ENCODE assay signal across 9 cellular contexts in the genomic region with DNA sequence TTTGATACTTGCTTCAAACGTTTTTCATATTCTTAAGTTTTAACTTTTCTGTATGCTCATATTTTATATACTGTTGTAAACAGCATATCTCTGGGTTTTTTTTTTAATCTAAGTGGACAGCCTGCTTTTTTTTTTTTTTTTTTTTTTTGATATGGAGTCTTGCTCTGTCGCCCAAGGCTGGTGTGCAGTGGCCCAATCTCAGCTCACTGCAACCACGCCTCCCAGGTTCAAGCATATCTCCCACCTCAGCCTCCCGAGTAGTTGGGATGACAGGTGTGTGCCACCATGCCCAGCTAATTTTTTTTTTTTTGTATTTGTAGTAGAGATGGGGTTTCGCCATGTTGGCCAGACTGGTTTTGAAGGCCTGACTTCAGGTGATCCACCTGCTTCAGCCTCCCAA. TPM values are rescaled to one million over a fixed set of nuclear protein-coding genes. Genes with fewer than 3 reads are reported as not detected.
DNase-seq lines count a peak whose midpoint lies in the region; ATAC-seq, FAIRE-seq and TF ChIP-seq lines count a peak whose summit lies in the region.
"Had no signal": no experiment of that assay in that cellular context is flagged by ENCODE, and none has a peak within 500 bp of the region (broad histone marks: within the 10 kb centered on the region; RNA-seq: fewer than 3 reads in every experiment).

No MANE protein-coding gene starts in this region.

- H3K27ac ChIP-seq in left ventricle myocardium inferior (replicated peaks) = no peak overlapping the region
- H3K27ac ChIP-seq in keratinocyte (ENCODE audit: control insufficient read depth, insufficient read depth, low read length) = peak overlapping the region; percentile 91

- DNase-seq in left ventricle myocardium inferior (no peak), left ventricle myocardium superior (no peak), keratinocyte (ENCODE audit: low read depth, low spot score) (no peak), SW480 (ENCODE audit: low spot score) (no peak), ACHN (no peak)
- no peak for DNase-seq in activated T-helper 1 cell treated with anti-CD3 and anti-CD28 coated beads, Interleukin-12 subunit alpha, Interleukin-12 subunit beta, Interleukin-2, Interleukin-4 antibody, amounts not matched to agents 30 ng/mL and 10 ng/mL and 1 ng/mL, durations not matched to agents 14 hours and 24 hours and 36 hours (ENCODE audit: low spot score)

- H3K27me3 ChIP-seq in left ventricle myocardium inferior (ENCODE audit: low read depth) (no peaks in the 10 kb centered on the region), keratinocyte (ENCODE audit: control insufficient read depth, extremely low read depth, insufficient read depth, low read length) (no peaks in the 10 kb centered on the region)

- H4K20me1 ChIP-seq in keratinocyte (ENCODE audit: control insufficient read depth, extremely low read depth, insufficient read depth, low read length) = no peaks in the 10 kb centered on the region

- H3K4me1 Mint-ChIP-seq in activated T-helper 1 cell treated with anti-CD3 and anti-CD28 coated beads, Interleukin-12 subunit alpha, Interleukin-12 subunit beta, Interleukin-2, Interleukin-4 antibody, amounts not matched to agents 30 ng/mL and 10 ng/mL and 1 ng/mL, durations not matched to agents 14 hours and 24 hours and 36 hours (ENCODE audit: low read depth) = peaks cover 34% of the 10 kb centered on the region

- no peaks in the 10 kb centered on the region for H3K9me3 Mint-ChIP-seq in activated T-helper 1 cell treated with anti-CD3 and anti-CD28 coated beads, Interleukin-12 subunit alpha, Interleukin-12 subunit beta, Interleukin-2, Interleukin-4 antibody, amounts not matched to agents 30 ng/mL and 10 ng/mL and 1 ng/mL, durations not matched to agents 14 hours and 24 hours and 36 hours

- dilution Hi-C loops in keratinocyte (cut with MboI; ENCODE audit: extremely low pct_ligation_motif_present, low sequenced_read_pairs) = no loop called here

- no peak for TF ChIP-seq CTCF in left ventricle myocardium inferior (IDR thresholded peaks at IDR 0.05; ENCODE audit: borderline replicate concordance)
- TF ChIP-seq CTCF in keratinocyte (optimal IDR thresholded peaks at IDR 0.05 in 1 of 3, IDR thresholded peaks at IDR 0.05 in 1 of 3, conservative IDR thresholded peaks at IDR 0.05 in 1 of 3; ENCODE audit: extremely low read depth in 1 of 3, insufficient read depth in 2 of 3, low read length in 3 of 3) = no peak

- H3K4me3 Mint-ChIP-seq in activated T-helper 1 cell treated with anti-CD3 and anti-CD28 coated beads, Interleukin-12 subunit alpha, Interleukin-12 subunit beta, Interleukin-2, Interleukin-4 antibody, amounts not matched to agents 30 ng/mL and 10 ng/mL and 1 ng/mL, durations not matched to agents 14 hours and 24 hours and 36 hours = peak overlapping the region; percentile 95

- in situ Hi-C loops in ACHN (cut with HindIII; ENCODE audit: low pct_ligation_motif_present, low pct_unique_long_range_greater_than_20kb, low sequenced_read_pairs) = no loop called here

- intact Hi-C loops in left ventricle myocardium inferior (cut with micrococcal nuclease) = no loop called here
- intact Hi-C loops in left ventricle myocardium superior (cut with micrococcal nuclease) = loop anchor here (5.0 kb wide), 1 partner anchor 41 kb away; the partner anchor contains the start of genes ARID4B and GGPS1
- intact Hi-C loops in activated T-helper 1 cell treated with anti-CD3 and anti-CD28 coated beads, Interleukin-12 subunit alpha, Interleukin-12 subunit beta, Interleukin-2, Interleukin-4 antibody, amounts not matched to agents 30 ng/mL and 10 ng/mL and 1 ng/mL, durations not matched to agents 14 hours and 24 hours and 36 hours (cut with micrococcal nuclease) = loop anchor here (5.0 kb wide), 2 partner anchors 134 to 266 kb away; partner anchors contain the start of gene B3GALNT2

- H2AFZ ChIP-seq in keratinocyte (ENCODE audit: control insufficient read depth, low read length) = no peak overlapping the region

- no peaks in the 10 kb centered on the region for H3K9me1 ChIP-seq in keratinocyte (ENCODE audit: control insufficient read depth, extremely low read depth, insufficient read depth, low read length)

- H3K4me1 ChIP-seq in left ventricle myocardium inferior = peaks cover 28% of the 10 kb centered on the region
- peaks cover 15% of the 10 kb centered on the region for H3K4me1 ChIP-seq in keratinocyte (ENCODE audit: control insufficient read depth, extremely low read depth, insufficient read depth, low read length)

- H3K4me2 ChIP-seq in keratinocyte (ENCODE audit: control insufficient read depth, extremely low read depth, insufficient read depth, low read depth, low read length) = peak overlapping the region; percentile 87

- peak overlapping the region; percentile 84 for H3K9ac ChIP-seq in keratinocyte (ENCODE audit: control insufficient read depth, extremely low read depth, insufficient read depth, low read length)

- H3K27ac Mint-ChIP-seq in activated T-helper 1 cell treated with anti-CD3 and anti-CD28 coated beads, Interleukin-12 subunit alpha, Interleukin-12 subunit beta, Interleukin-2, Interleukin-4 antibody, amounts not matched to agents 30 ng/mL and 10 ng/mL and 1 ng/mL, durations not matched to agents 14 hours and 24 hours and 36 hours = peak overlapping the region; percentile 49

- FAIRE-seq in keratinocyte (lab: Jason Lieb, UNC) = no peak
- FAIRE-seq: bronchial epithelial cell had no signal

- H3K36me3 Mint-ChIP-seq in activated T-helper 1 cell treated with anti-CD3 and anti-CD28 coated beads, Interleukin-12 subunit alpha, Interleukin-12 subunit beta, Interleukin-2, Interleukin-4 antibody, amounts not matched to agents 30 ng/mL and 10 ng/mL and 1 ng/mL, durations not matched to agents 14 hours and 24 hours and 36 hours (ENCODE audit: low read depth) = peaks cover 8% of the 10 kb centered on the region

- peaks cover 13% of the 10 kb centered on the region for H3K79me2 ChIP-seq in keratinocyte (ENCODE audit: control insufficient read depth, insufficient read depth, low read length)

- H3K36me3 ChIP-seq in left ventricle myocardium inferior = peaks cover 9% of the 10 kb centered on the region
- H3K36me3 ChIP-seq in keratinocyte (ENCODE audit: control insufficient read depth in 2 of 2, extremely low read depth in 1 of 2, insufficient read depth in 2 of 2, low read length in 2 of 2) = no peaks in the 10 kb centered on the region

- ATAC-seq in left ventricle myocardium superior = no peak
- ATAC-seq in GM21529 (IDR thresholded peaks at IDR 0.05; ENCODE audit: unreplicated experiment) = no peak
- no peak for ATAC-seq in GM18907 (IDR thresholded peaks at IDR 0.05; ENCODE audit: unreplicated experiment)

- H3K4me3 ChIP-seq in left ventricle myocardium inferior (peak overlapping the region; percentile 94), keratinocyte (ENCODE audit: control insufficient read depth in 2 of 3, extremely low read depth in 1 of 3, insufficient read depth in 2 of 3, low read depth in 1 of 3, low read length in 3 of 3) (peak overlapping the region; percentile 55 to 94 (median 86))

- no peaks in the 10 kb centered on the region for H3K9me3 ChIP-seq in left ventricle myocardium inferior (replicated peaks)
- no peaks in the 10 kb centered on the region for H3K9me3 ChIP-seq in keratinocyte (ENCODE audit: control insufficient read depth, low read depth, low read length)

- H3K27me3 Mint-ChIP-seq in activated T-helper 1 cell treated with anti-CD3 and anti-CD28 coated beads, Interleukin-12 subunit alpha, Interleukin-12 subunit beta, Interleukin-2, Interleukin-4 antibody, amounts not matched to agents 30 ng/mL and 10 ng/mL and 1 ng/mL, durations not matched to agents 14 hours and 24 hours and 36 hours (ENCODE audit: insufficient read depth) = no peaks in the 10 kb centered on the region

RNA-seq across cellular contexts. Expression of gene TBCE, which starts 1.2 kb away (rescaled TPM):
- total RNA-seq in left ventricle myocardium inferior (17.2 TPM), left ventricle myocardium superior (18.7 TPM)
- 29.0 and 29.2 TPM in 2 replicates for total RNA-seq in activated T-helper 1 cell treated with anti-CD3 and anti-CD28 coated beads, Interleukin-12 subunit alpha, Interleukin-12 subunit beta, Interleukin-2, Interleukin-4 antibody, amounts not matched to agents 30 ng/mL and 10 ng/mL and 1 ng/mL, durations not matched to agents 14 hours and 24 hours and 36 hours
- 19.4 to 27.5 TPM (median 20.9 TPM) in 3 replicates for polyA plus RNA-seq in keratinocyte
- polyA plus RNA-seq in keratinocyte (2011; ENCODE audit: low read depth) = 6.3 TPM
- 15.8 and 25.9 TPM in 2 replicates for polyA plus RNA-seq in keratinocyte (2011; cell fraction: cytosol; rRNA removed)
- 28.4 and 31.1 TPM in 2 replicates for polyA plus RNA-seq in keratinocyte (2011; cell fraction: nucleus; rRNA removed)
- polyA plus RNA-seq in keratinocyte (2012; ENCODE audit: low replicate concordance) = 26.2 and 28.6 TPM in 2 replicates
- 2.3 to 16.5 TPM (median 12.0 TPM) in 3 replicates for polyA minus RNA-seq in keratinocyte
- polyA minus RNA-seq in keratinocyte (2011; cell fraction: cytosol; rRNA and poly(A)+ RNA removed) = 8.4 TPM
- 13.6 and 19.9 TPM in 2 replicates for polyA minus RNA-seq in keratinocyte (2011; cell fraction: nucleus; rRNA and poly(A)+ RNA removed)

RNA-seq across cellular contexts. Expression of gene GGPS1, which starts 40.1 kb away (rescaled TPM):
- 30.2 TPM for total RNA-seq in left ventricle myocardium inferior
- total RNA-seq in left ventricle myocardium superior = 29.8 TPM
- 28.8 and 29.8 TPM in 2 replicates for total RNA-seq in activated T-helper 1 cell treated with anti-CD3 and anti-CD28 coated beads, Interleukin-12 subunit alpha, Interleukin-12 subunit beta, Interleukin-2, Interleukin-4 antibody, amounts not matched to agents 30 ng/mL and 10 ng/mL and 1 ng/mL, durations not matched to agents 14 hours and 24 hours and 36 hours
- 28.4 to 40.8 TPM (median 33.1 TPM) in 3 replicates for polyA plus RNA-seq in keratinocyte
- polyA plus RNA-seq in keratinocyte (2011; ENCODE audit: low read depth) = 25.4 TPM
- 35.3 and 64.9 TPM in 2 replicates for polyA plus RNA-seq in keratinocyte (2011; cell fraction: cytosol; rRNA removed)
- polyA plus RNA-seq in keratinocyte (2011; cell fraction: nucleus; rRNA removed) = 20.9 and 22.3 TPM in 2 replicates
- polyA plus RNA-seq in keratinocyte (2012; ENCODE audit: low replicate concordance) = 27.7 and 28.7 TPM in 2 replicates
- polyA minus RNA-seq in keratinocyte = 7.4 to 23.9 TPM (median 20.2 TPM) in 3 replicates
- 18.6 TPM for polyA minus RNA-seq in keratinocyte (2011; cell fraction: cytosol; rRNA and poly(A)+ RNA removed)
- polyA minus RNA-seq in keratinocyte (2011; cell fraction: nucleus; rRNA and poly(A)+ RNA removed) = 4.2 and 9.5 TPM in 2 replicates

RNA-seq across cellular contexts. Expression of gene ARID4B, which starts 40.4 kb away (rescaled TPM):
- total RNA-seq in left ventricle myocardium inferior (15.7 TPM), left ventricle myocardium superior (18.3 TPM)
- total RNA-seq in activated T-helper 1 cell treated with anti-CD3 and anti-CD28 coated beads, Interleukin-12 subunit alpha, Interleukin-12 subunit beta, Interleukin-2, Interleukin-4 antibody, amounts not matched to agents 30 ng/mL and 10 ng/mL and 1 ng/mL, durations not matched to agents 14 hours and 24 hours and 36 hours = 58.7 and 66.6 TPM in 2 replicates
- polyA plus RNA-seq in keratinocyte = 7.3 to 12.7 TPM (median 9.1 TPM) in 3 replicates
- polyA plus RNA-seq in keratinocyte (2011; ENCODE audit: low read depth) = 48.0 TPM
- 4.9 and 6.8 TPM in 2 replicates for polyA plus RNA-seq in keratinocyte (2011; cell fraction: cytosol; rRNA removed)
- polyA plus RNA-seq in keratinocyte (2011; cell fraction: nucleus; rRNA removed) = 18.2 and 20.3 TPM in 2 replicates
- polyA plus RNA-seq in keratinocyte (2012; ENCODE audit: low replicate concordance) = 10.0 and 14.7 TPM in 2 replicates
- 9.9 to 17.2 TPM (median 10.4 TPM) in 3 replicates for polyA minus RNA-seq in keratinocyte
- 7.5 TPM for polyA minus RNA-seq in keratinocyte (2011; cell fraction: cytosol; rRNA and poly(A)+ RNA removed)
- polyA minus RNA-seq in keratinocyte (2011; cell fraction: nucleus; rRNA and poly(A)+ RNA removed) = 28.1 and 49.2 TPM in 2 replicates
